ENCODE assay signal across 15 cellular contexts in the genomic region with DNA sequence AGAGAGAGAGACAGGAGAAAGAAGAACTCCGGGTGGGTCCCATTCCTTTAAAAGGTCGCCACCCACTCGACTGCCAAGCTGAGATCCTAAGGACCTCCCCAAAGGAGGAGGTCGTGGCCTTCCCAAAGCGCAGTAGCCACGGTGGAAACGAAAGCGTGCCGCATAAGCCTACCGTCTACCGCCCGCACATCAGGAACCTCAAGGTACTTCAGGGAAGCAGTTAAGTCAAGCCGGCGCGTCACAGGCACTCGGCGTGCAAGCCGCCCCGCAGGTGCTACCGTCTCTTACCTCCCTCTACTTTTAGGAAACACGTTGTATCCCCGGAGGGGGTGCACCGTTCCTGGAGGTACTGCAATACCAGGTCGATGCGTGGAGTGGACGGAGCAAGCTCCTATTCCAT. TPM values are rescaled to one million over a fixed set of nuclear protein-coding genes. Genes with fewer than 3 reads are reported as not detected.
A peak's percentile ranks its signal among the peaks of the same experiment; 100 is the strongest.
DNase-seq lines count a peak whose midpoint lies in the region; ATAC-seq and TF ChIP-seq lines count a peak whose summit lies in the region.
"Not testable (repeated sequence)": the region's sequence is repeated elsewhere in the genome, so short reads cannot be mapped to it uniquely, and the experiment has no call there.
"Had no signal": no experiment of that assay in that cellular context is flagged by ENCODE, and none has a peak within 500 bp of the region (broad histone marks: within the 10 kb centered on the region; RNA-seq: fewer than 3 reads in every experiment).

No MANE protein-coding gene starts in this region.

- H3K27ac Mint-ChIP-seq in activated B cell treated with CpG ODN at 0.5 μM for 24 hours; activated CD8-positive, alpha-beta memory T cell treated with anti-CD3 and anti-CD28 coated beads, Interleukin-2, amount 10 ng/mL, durations not matched to agents 7 days and 5 days; activated naive CD8-positive, alpha-beta T cell treated with anti-CD3 and anti-CD28 coated beads, Interleukin-2, amount 10 ng/mL, durations not matched to agents 7 days and 5 days; effector memory CD8-positive, alpha-beta T cell: not testable (repeated sequence)
- peak overlapping the region in 1 of 6 donors; percentile 38 for H3K27ac Mint-ChIP-seq in naive B cell
- peak overlapping the region in 1 of 2 donors; percentile 27 for H3K27ac Mint-ChIP-seq in stimulated activated naive CD8-positive, alpha-beta T cell treated with anti-CD3 and anti-CD28 coated beads, Interleukin-15, amount 100 ng/mL, for 72 hours

- H3K4me1 ChIP-seq in gastrocnemius medialis = not testable (repeated sequence)

- H3K4me1 Mint-ChIP-seq in activated B cell treated with CpG ODN at 0.5 μM for 24 hours; activated CD8-positive, alpha-beta memory T cell treated with anti-CD3 and anti-CD28 coated beads, Interleukin-2, amount 10 ng/mL, durations not matched to agents 7 days and 5 days; activated naive CD8-positive, alpha-beta T cell treated with anti-CD3 and anti-CD28 coated beads, Interleukin-2, amount 10 ng/mL, durations not matched to agents 7 days and 5 days; effector memory CD8-positive, alpha-beta T cell (ENCODE audit: low read depth in 2 of 2); naive B cell; stimulated activated naive CD8-positive, alpha-beta T cell treated with anti-CD3 and anti-CD28 coated beads, Interleukin-15, amount 100 ng/mL, for 72 hours: not testable (repeated sequence)

- not testable (repeated sequence) for H3K36me3 ChIP-seq in gastrocnemius medialis

- H3K36me3 Mint-ChIP-seq in activated B cell treated with CpG ODN at 0.5 μM for 24 hours (ENCODE audit: low read depth); activated CD8-positive, alpha-beta memory T cell treated with anti-CD3 and anti-CD28 coated beads, Interleukin-2, amount 10 ng/mL, durations not matched to agents 7 days and 5 days; activated naive CD8-positive, alpha-beta T cell treated with anti-CD3 and anti-CD28 coated beads, Interleukin-2, amount 10 ng/mL, durations not matched to agents 7 days and 5 days; effector memory CD8-positive, alpha-beta T cell (ENCODE audit: insufficient read depth); naive B cell: not testable (repeated sequence)

- intact Hi-C loops in activated B cell treated with CpG ODN at 0.5 μM for 24 hours (cut with micrococcal nuclease); gastrocnemius medialis (cut with DNase I; ENCODE audit: low total_unique reads): not testable (repeated sequence)

- H3K27ac ChIP-seq in gastrocnemius medialis = not testable (repeated sequence)

- H3K4me3 Mint-ChIP-seq in activated B cell treated with CpG ODN at 0.5 μM for 24 hours; activated CD8-positive, alpha-beta memory T cell treated with anti-CD3 and anti-CD28 coated beads, Interleukin-2, amount 10 ng/mL, durations not matched to agents 7 days and 5 days; activated naive CD8-positive, alpha-beta T cell treated with anti-CD3 and anti-CD28 coated beads, Interleukin-2, amount 10 ng/mL, durations not matched to agents 7 days and 5 days; stimulated activated naive CD8-positive, alpha-beta T cell treated with anti-CD3 and anti-CD28 coated beads, Interleukin-15, amount 100 ng/mL, for 72 hours: not testable (repeated sequence)
- peak overlapping the region in 1 of 2 donors; percentile 19 for H3K4me3 Mint-ChIP-seq in effector memory CD8-positive, alpha-beta T cell
- peak overlapping the region in 2 of 8 donors; percentile 56 to 66 for H3K4me3 Mint-ChIP-seq in naive B cell

- CTCF ChIA-PET in activated B cell treated with CpG ODN at 0.5 μM for 24 hours (lab: Charles Lee); activated CD8-positive, alpha-beta memory T cell treated with anti-CD3 and anti-CD28 coated beads, Interleukin-2, amount 10 ng/mL, durations not matched to agents 7 days and 5 days (lab: Charles Lee): not testable (repeated sequence)

- in situ Hi-C loops in gastrocnemius medialis (cut with MboI; ENCODE audit: low sequenced_read_pairs in 4 of 4) = not testable (repeated sequence)

- POLR2A ChIA-PET in activated B cell treated with CpG ODN at 0.5 μM for 24 hours (lab: Charles Lee); activated naive CD8-positive, alpha-beta T cell treated with anti-CD3 and anti-CD28 coated beads, Interleukin-2, amount 10 ng/mL, durations not matched to agents 7 days and 5 days (lab: Charles Lee): not testable (repeated sequence)

- H3K9me3 ChIP-seq in gastrocnemius medialis = not testable (repeated sequence)

- DNase-seq in activated B cell treated with CpG ODN at 0.5 μM for 24 hours; activated CD8-positive, alpha-beta memory T cell treated with anti-CD3 and anti-CD28 coated beads, Interleukin-2, amount 10 ng/mL, durations not matched to agents 7 days and 5 days; activated naive CD8-positive, alpha-beta T cell treated with anti-CD3 and anti-CD28 coated beads, Interleukin-2, amount 10 ng/mL, durations not matched to agents 7 days and 5 days; effector memory CD8-positive, alpha-beta T cell; naive B cell; gastrocnemius medialis; stimulated activated naive CD8-positive, alpha-beta T cell treated with anti-CD3 and anti-CD28 coated beads, Interleukin-15, amount 100 ng/mL, for 72 hours: not testable (repeated sequence)

- not testable (repeated sequence) for TF ChIP-seq POLR2A in gastrocnemius medialis (IDR thresholded peaks at IDR 0.05)

- H3K4me3 ChIP-seq in gastrocnemius medialis = not testable (repeated sequence)

- ATAC-seq in HG03565 (IDR thresholded peaks at IDR 0.05; ENCODE audit: unreplicated experiment) (peak; percentile 32), activated B cell treated with CpG ODN at 0.5 μM for 24 hours (ENCODE audit: low read depth) (peak; percentile 48), naive B cell (ENCODE audit: low read depth in 2 of 2) (peak; percentile 66 to 71), gastrocnemius medialis (peak; percentile 42 to 49)
- ATAC-seq in activated CD8-positive, alpha-beta memory T cell treated with anti-CD3 and anti-CD28 coated beads, Interleukin-2, amount 10 ng/mL, durations not matched to agents 7 days and 5 days = peak; percentile 64
- ATAC-seq in activated naive CD8-positive, alpha-beta T cell treated with anti-CD3 and anti-CD28 coated beads, Interleukin-2, amount 10 ng/mL, durations not matched to agents 7 days and 5 days (ENCODE audit: low read depth) = peak; percentile 39
- peak; percentile 21 for ATAC-seq in effector memory CD8-positive, alpha-beta T cell (replicated peaks)
- ATAC-seq in stimulated activated naive CD8-positive, alpha-beta T cell treated with anti-CD3 and anti-CD28 coated beads, Interleukin-15, amount 100 ng/mL, for 72 hours = peak; percentile 67

- TF ChIP-seq CTCF in activated B cell treated with CpG ODN at 0.5 μM for 24 hours (IDR thresholded peaks at IDR 0.05); gastrocnemius medialis (IDR thresholded peaks at IDR 0.05 in 4 of 5, conservative IDR thresholded peaks at IDR 0.05 in 1 of 5): not testable (repeated sequence)

- H3K27me3 ChIP-seq in gastrocnemius medialis = not testable (repeated sequence)

- not testable (repeated sequence) for H3K9me3 Mint-ChIP-seq in activated B cell treated with CpG ODN at 0.5 μM for 24 hours; activated CD8-positive, alpha-beta memory T cell treated with anti-CD3 and anti-CD28 coated beads, Interleukin-2, amount 10 ng/mL, durations not matched to agents 7 days and 5 days (ENCODE audit: low read depth); activated naive CD8-positive, alpha-beta T cell treated with anti-CD3 and anti-CD28 coated beads, Interleukin-2, amount 10 ng/mL, durations not matched to agents 7 days and 5 days; effector memory CD8-positive, alpha-beta T cell; naive B cell; stimulated activated naive CD8-positive, alpha-beta T cell treated with anti-CD3 and anti-CD28 coated beads, Interleukin-15, amount 100 ng/mL, for 72 hours

- H3K27me3 Mint-ChIP-seq in activated B cell treated with CpG ODN at 0.5 μM for 24 hours; activated CD8-positive, alpha-beta memory T cell treated with anti-CD3 and anti-CD28 coated beads, Interleukin-2, amount 10 ng/mL, durations not matched to agents 7 days and 5 days; activated naive CD8-positive, alpha-beta T cell treated with anti-CD3 and anti-CD28 coated beads, Interleukin-2, amount 10 ng/mL, durations not matched to agents 7 days and 5 days; effector memory CD8-positive, alpha-beta T cell; naive B cell; stimulated activated naive CD8-positive, alpha-beta T cell treated with anti-CD3 and anti-CD28 coated beads, Interleukin-15, amount 100 ng/mL, for 72 hours: not testable (repeated sequence)

RNA-seq across cellular contexts. Expression of a gene that starts 5.8 kb away (rescaled TPM):
- total RNA-seq in activated B cell treated with CpG ODN at 0.5 μM for 24 hours = 5,480 and 7,149 TPM in 2 replicates
- total RNA-seq in activated CD8-positive, alpha-beta memory T cell treated with anti-CD3 and anti-CD28 coated beads, Interleukin-2, amount 10 ng/mL, durations not matched to agents 7 days and 5 days = 1,000 to 10,000 TPM; 3,839 to 7,603 TPM
- 1,000 to 10,000 TPM; 7,127 to 8,381 TPM for total RNA-seq in activated naive CD8-positive, alpha-beta T cell treated with anti-CD3 and anti-CD28 coated beads, Interleukin-2, amount 10 ng/mL, durations not matched to agents 7 days and 5 days
- polyA plus RNA-seq in naive B cell (ENCODE audit: low read depth in 6 of 6) = not detected
- total RNA-seq in gastrocnemius medialis = not detected
- total RNA-seq: HT1080 had no signal
- polyA plus RNA-seq: A549, AG04450, BJ, CD14-positive monocyte had no signal

RNA-seq across cellular contexts. Expression of a gene that starts 11.2 kb away (rescaled TPM):
- total RNA-seq in activated B cell treated with CpG ODN at 0.5 μM for 24 hours (0.73 TPM in 1 of 2 replicates, not detected in the other), gastrocnemius medialis (not detected)
- not detected for total RNA-seq in activated CD8-positive, alpha-beta memory T cell treated with anti-CD3 and anti-CD28 coated beads, Interleukin-2, amount 10 ng/mL, durations not matched to agents 7 days and 5 days
- total RNA-seq in activated naive CD8-positive, alpha-beta T cell treated with anti-CD3 and anti-CD28 coated beads, Interleukin-2, amount 10 ng/mL, durations not matched to agents 7 days and 5 days = under 1 TPM in 1 of 2 experiments, not detected in 1; 0.45 TPM
- polyA plus RNA-seq in naive B cell (ENCODE audit: low read depth in 6 of 6) = 1 to 10 TPM in 2 of 6 donors, under 1 TPM in 2, not detected in 2; 0.45 to 8.1 (median 0.96) TPM
- total RNA-seq: CD8-positive, alpha-beta T cell; H9; HT1080 had no signal
- polyA plus RNA-seq: A549, AG04450, BJ, CD14-positive monocyte had no signal

RNA-seq across cellular contexts. Expression of a gene that starts 27.9 kb away (rescaled TPM):
- total RNA-seq in activated B cell treated with CpG ODN at 0.5 μM for 24 hours (46.0 and 68.0 TPM in 2 replicates), gastrocnemius medialis (1 to 10 TPM in 3 of 4 donors, under 1 TPM in 1; 0.32 to 5.6 (median 2.5) TPM)
- total RNA-seq in activated CD8-positive, alpha-beta memory T cell treated with anti-CD3 and anti-CD28 coated beads, Interleukin-2, amount 10 ng/mL, durations not matched to agents 7 days and 5 days = 10 to 100 TPM; 13.8 to 23.1 TPM
- total RNA-seq in activated naive CD8-positive, alpha-beta T cell treated with anti-CD3 and anti-CD28 coated beads, Interleukin-2, amount 10 ng/mL, durations not matched to agents 7 days and 5 days = 10 to 100 TPM; 20.3 TPM
- polyA plus RNA-seq in naive B cell (ENCODE audit: low read depth in 6 of 6) = 10 to 100 TPM in 4 of 6 donors, 1 to 10 TPM in 2; 9.1 to 18.2 (median 12.0) TPM

Comparison
In these comparisons a context has a peak if more than half of its experiments do, and no peak if none do; other contexts are left out.
1. RNA of a gene that starts 5.8 kb away (total RNA-seq): 7,127 to 8,381 TPM in activated naive CD8-positive, alpha-beta T cell treated with anti-CD3 and anti-CD28 coated beads, Interleukin-2, amount 10 ng/mL, durations not matched to agents 7 days and 5 days, 3,839 to 7,603 TPM in activated CD8-positive, alpha-beta memory T cell treated with anti-CD3 and anti-CD28 coated beads, Interleukin-2, amount 10 ng/mL, durations not matched to agents 7 days and 5 days and 5,480 to 7,149 TPM in activated B cell treated with CpG ODN at 0.5 μM for 24 hours; not detected in gastrocnemius medialis; every median in the first group is over 1,000 times any median in the second.
2. Peak in every context shown above with its lines, with median percentiles within 50 percentile points of each other: ATAC-seq.